ENCODE assay signal across 10 cellular contexts in the genomic region with DNA sequence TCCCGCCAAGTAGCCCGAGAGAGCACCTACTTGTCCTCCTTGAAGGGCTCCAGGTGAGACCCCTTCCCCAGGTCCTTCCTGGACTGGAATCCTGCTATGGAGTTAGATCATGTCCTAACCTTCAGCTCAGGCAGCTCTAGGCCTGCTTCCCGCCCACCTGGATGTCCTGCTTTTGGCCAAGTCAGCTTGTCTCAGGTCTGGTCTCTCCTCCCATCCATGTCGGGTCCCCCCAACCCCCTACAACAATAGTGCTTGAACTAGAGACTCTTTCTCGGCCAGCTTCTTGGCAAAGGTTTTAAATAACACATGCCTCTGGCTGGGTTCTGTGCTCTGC. TPM values are rescaled to one million over a fixed set of nuclear protein-coding genes. Genes with fewer than 3 reads are reported as not detected.
DNase-seq lines count a peak whose midpoint lies in the region; ATAC-seq and TF ChIP-seq lines count a peak whose summit lies in the region.
"Had no signal": no experiment of that assay in that cellular context is flagged by ENCODE, and none has a peak within 500 bp of the region (broad histone marks: within the 10 kb centered on the region; RNA-seq: fewer than 3 reads in every experiment).

No MANE protein-coding gene starts in this region.

- H3K27ac ChIP-seq in RWPE2 (ENCODE audit: poor library complexity, severe bottlenecking) (peak overlapping the region; percentile 61), endodermal cell (ENCODE audit: low read depth, low read length) (no peak overlapping the region), ovary (peak overlapping the region; percentile 42 to 87)
- H3K27ac ChIP-seq: pancreas had no signal

- no peak for TF ChIP-seq EP300 in ovary (IDR thresholded peaks at IDR 0.05)

- H3K27me3 ChIP-seq in RWPE2 (ENCODE audit: insufficient read depth, poor library complexity, severe bottlenecking) = no peaks in the 10 kb centered on the region
- H3K27me3 ChIP-seq in endodermal cell (ENCODE audit: control insufficient read depth, insufficient read depth, low read length, poor library complexity, severe bottlenecking) = no peaks in the 10 kb centered on the region
- no peaks in the 10 kb centered on the region for H3K27me3 ChIP-seq in ovary
- H3K27me3 ChIP-seq: pancreas had no signal

- H3K4me3 ChIP-seq in RWPE2 (ENCODE audit: severe bottlenecking) (no peak overlapping the region), endodermal cell (ENCODE audit: low read length) (no peak overlapping the region), ovary (no peak overlapping the region)
- H3K4me3 ChIP-seq: pancreas had no signal

- H3K36me3 Mint-ChIP-seq in CD14-positive monocyte (peaks cover 43 to 46% of the 10 kb centered on the region in 2 donors), endodermal cell (ENCODE audit: low read depth) (peaks cover 36% of the 10 kb centered on the region)

- H3K36me3 ChIP-seq in RWPE2 (ENCODE audit: low read depth) (peaks cover 61% of the 10 kb centered on the region), endodermal cell (ENCODE audit: control insufficient read depth, insufficient read depth, low read length) (peaks cover 16% of the 10 kb centered on the region), ovary (no peaks in the 10 kb centered on the region)

- TF ChIP-seq CTCF in CD14-positive monocyte (IDR thresholded peaks at IDR 0.05) = no peak
- TF ChIP-seq CTCF in RWPE2 (IDR thresholded peaks at IDR 0.05; ENCODE audit: poor library complexity, severe bottlenecking) = no peak
- no peak for TF ChIP-seq CTCF in endodermal cell (conservative IDR thresholded peaks at IDR 0.05)
- TF ChIP-seq CTCF in ovary (IDR thresholded peaks at IDR 0.05) = no peak

- ATAC-seq in RWPE2 (ENCODE audit: low read depth) = no peak
- ATAC-seq in HG02623 (IDR thresholded peaks at IDR 0.05; ENCODE audit: unreplicated experiment) = no peak
- no peak for ATAC-seq in HG02571 (IDR thresholded peaks at IDR 0.05; ENCODE audit: unreplicated experiment)
- ATAC-seq: activated CD4-positive, CD25-positive, alpha-beta regulatory T cell treated with anti-CD3 and anti-CD28 coated beads, Interleukin-2, amount 50 U/mL, for 24 hours; pancreas had no signal

- H3K27ac Mint-ChIP-seq in CD14-positive monocyte = peak overlapping the region in 6 of 7 donors; percentile 10 to 79 (median 50)
- peak overlapping the region; percentile 39 for H3K27ac Mint-ChIP-seq in endodermal cell

- H3K4me1 ChIP-seq in RWPE2 (ENCODE audit: insufficient read depth, poor library complexity, severe bottlenecking) = peaks cover 20% of the 10 kb centered on the region
- peaks cover 3% of the 10 kb centered on the region for H3K4me1 ChIP-seq in endodermal cell (ENCODE audit: control insufficient read depth, insufficient read depth, low read length)
- peaks cover 25% of the 10 kb centered on the region for H3K4me1 ChIP-seq in ovary (ENCODE audit: insufficient read depth)

- H3K4me3 Mint-ChIP-seq in CD14-positive monocyte (no peak overlapping the region), endodermal cell (no peak overlapping the region)

- 90 to 100% methylated on average over 5 of the region's 5 CpGs for WGBS in endodermal cell (ENCODE audit: insufficient coverage in 1 of 2, insufficient read length in 1 of 2), 2 experiments
- WGBS in ovary, 3 donors = 43 to 49% (median 44%) methylated on average over 5 of the region's 5 CpGs

- H3K4me1 Mint-ChIP-seq in CD14-positive monocyte (peaks cover 46% of the 10 kb centered on the region), endodermal cell (peaks cover 9% of the 10 kb centered on the region)

- intact Hi-C loops in CD14-positive monocyte (cut with micrococcal nuclease) = loop anchor here in 1 of 2 donors (2.0 kb wide), 1 partner anchor 24 kb away; no protein-coding TSS in a partner anchor
- intact Hi-C loops in ovary (cut with DNase I) = no loop called here

- DNase-seq in CD14-positive monocyte (ENCODE audit: low spot score) (no peak), RWPE2 (ENCODE audit: low spot score) (no peak), endodermal cell (no peak), ovary (peak in 1 of 5 donors; percentile 40), ureter (ENCODE audit: low spot score) (no peak), NCI-H526 treated with DMSO at 0.1 percent for 48 hours (lab: John Stamatoyannopoulos, UW) (no peak)

- H3K27me3 Mint-ChIP-seq in CD14-positive monocyte (ENCODE audit: low read depth in 3 of 3) (peaks cover 0 to 12% (median 6%) of the 10 kb centered on the region in 3 donors), endodermal cell (ENCODE audit: insufficient read depth) (no peaks in the 10 kb centered on the region)

- H3K9me3 ChIP-seq in RWPE2 (ENCODE audit: severe bottlenecking) = no peaks in the 10 kb centered on the region
- H3K9me3 ChIP-seq in endodermal cell (ENCODE audit: control insufficient read depth, low read length) = no peaks in the 10 kb centered on the region
- no peaks in the 10 kb centered on the region for H3K9me3 ChIP-seq in ovary
- H3K9me3 ChIP-seq: pancreas had no signal

- H3K9ac ChIP-seq in endodermal cell (ENCODE audit: extremely low read depth, low read length, poor library complexity, severe bottlenecking) = no peak overlapping the region

- TF ChIP-seq POLR2A in ovary (IDR thresholded peaks at IDR 0.05) = no peak

- H3K9me3 Mint-ChIP-seq in CD14-positive monocyte = no peaks in the 10 kb centered on the region
- H3K9me3 Mint-ChIP-seq in endodermal cell = no peaks in the 10 kb centered on the region

RNA-seq across cellular contexts. Expression of a gene that starts 3.6 kb away (rescaled TPM):
- polyA plus RNA-seq in CD14-positive monocyte (1 to 10 TPM in 1 of 2 donors, under 1 TPM in 1; 1.00 to 2.7 TPM), ovary (10 to 100 TPM; 27.5 to 47.4 TPM)
- total RNA-seq in endodermal cell (10 to 100 TPM; 13.5 to 21.7 TPM), ovary (100 to 1,000 TPM in 1 of 7 donors, 10 to 100 TPM in 6; 37.6 to 103 (median 70.8) TPM), ureter (16.2 TPM)
- 37.0 TPM for polyA plus RNA-seq in endodermal cell (2013, experiment 1 of 2)
- 34.9 TPM for polyA plus RNA-seq in endodermal cell (2013, experiment 2 of 2)

RNA-seq across cellular contexts. Expression of a gene that starts 13.9 kb away (rescaled TPM):
- polyA plus RNA-seq in CD14-positive monocyte = 1 to 10 TPM; 1.9 to 2.2 TPM
- total RNA-seq in endodermal cell = 10 to 100 TPM; 36.3 to 52.6 TPM
- 32.8 TPM for polyA plus RNA-seq in endodermal cell (2013, experiment 1 of 2)
- 30.2 TPM for polyA plus RNA-seq in endodermal cell (2013, experiment 2 of 2)
- 10 to 100 TPM in 5 of 7 donors, 1 to 10 TPM in 2; 6.8 to 14.9 (median 10.8) TPM for total RNA-seq in ovary
- polyA plus RNA-seq in ovary = 10 to 100 TPM in 1 of 2 donors, 1 to 10 TPM in 1; 5.8 to 11.1 TPM
- total RNA-seq in ureter = 12.5 TPM

RNA-seq across cellular contexts. Expression of a gene that starts 18.7 kb away (rescaled TPM):
- polyA plus RNA-seq in CD14-positive monocyte (100 to 1,000 TPM; 132 to 154 TPM), ovary (100 to 1,000 TPM; 145 to 158 TPM)
- total RNA-seq in endodermal cell (100 to 1,000 TPM in 1 of 2 donors, 10 to 100 TPM in 1; 60.2 to 102 TPM), ovary (100 to 1,000 TPM in 5 of 7 donors, 10 to 100 TPM in 2; 67.4 to 211 (median 168) TPM), ureter (280 TPM)
- polyA plus RNA-seq in endodermal cell (2013, experiment 1 of 2) = 37.7 TPM
- polyA plus RNA-seq in endodermal cell (2013, experiment 2 of 2) = 30.1 TPM

RNA-seq across cellular contexts. Expression of a gene that starts 35.8 kb away (rescaled TPM):
- polyA plus RNA-seq in CD14-positive monocyte (10 to 100 TPM in 1 of 2 donors, 1 to 10 TPM in 1; 5.5 to 10.5 TPM), ovary (100 to 1,000 TPM in 1 of 2 donors, 10 to 100 TPM in 1; 76.4 to 168 TPM)
- total RNA-seq in endodermal cell (10 to 100 TPM; 74.5 to 87.7 TPM), ovary (100 to 1,000 TPM; 148 to 640 (median 405) TPM), ureter (180 TPM)
- polyA plus RNA-seq in endodermal cell (2013, experiment 1 of 2) = 42.2 TPM
- polyA plus RNA-seq in endodermal cell (2013, experiment 2 of 2) = 43.6 TPM

RNA-seq across cellular contexts. Expression of a gene that starts 42.6 kb away (rescaled TPM):
- polyA plus RNA-seq in CD14-positive monocyte (1 to 10 TPM in 1 of 2 donors, under 1 TPM in 1; 0.22 to 1.3 TPM), ovary (under 1 TPM; 0.08 to 0.38 TPM)
- total RNA-seq in endodermal cell (1 to 10 TPM in 1 of 2 donors, under 1 TPM in 1; 0.77 to 1.7 TPM), ovary (1 to 10 TPM in 1 of 7 donors, under 1 TPM in 4, not detected in 2; 0.10 to 2.6 (median 0.23) TPM), ureter (0.23 TPM)
- 1.1 TPM for polyA plus RNA-seq in endodermal cell (2013, experiment 1 of 2)
- polyA plus RNA-seq in endodermal cell (2013, experiment 2 of 2) = 0.12 TPM
